In genomic region chr6:110337481-110337880, GRCh38 we compare ENCODE assay signal across 17 cellular contexts. TPM values are rescaled to one million over a fixed set of nuclear protein-coding genes. Genes with fewer than 3 reads are reported as not detected.
A peak's percentile ranks its signal among the peaks of the same experiment; 100 is the strongest.
DNase-seq lines count a peak whose midpoint lies in the region; ATAC-seq and TF ChIP-seq lines count a peak whose summit lies in the region.
"Had no signal": no experiment of that assay in that cellular context is flagged by ENCODE, and none has a peak within 500 bp of the region (broad histone marks: within the 10 kb centered on the region; RNA-seq: fewer than 3 reads in every experiment).

No MANE protein-coding gene starts in this region.

- ATAC-seq in GM21360 (IDR thresholded peaks at IDR 0.05; ENCODE audit: unreplicated experiment) = no peak
- ATAC-seq: Right ventricle myocardium inferior had no signal

- no peak overlapping the region for H3K4me3 ChIP-seq in fibroblast of villous mesenchyme (ENCODE audit: low read depth, low read length)
- H3K4me3 ChIP-seq: HAP-1, SK-N-MC had no signal

- DNase-seq in GM03348 (ENCODE audit: low spot score) = peak; percentile 62
- peak; percentile 36 for DNase-seq in fibroblast of villous mesenchyme (ENCODE audit: low read depth)
- DNase-seq in DMS153 (lab: John Stamatoyannopoulos, UW) = no peak
- no peak for DNase-seq in effector CD8-positive, alpha-beta T cell (lab: John Stamatoyannopoulos, UW)
- DNase-seq: DMS 273 treated with DMSO at 0.1 percent for 48 hours, GDM1, NCI-H1105, NCI-H1694, NCI-H774 had no signal

- H3K27ac ChIP-seq in cingulate gyrus (ENCODE audit: low read depth, low read length) = peak overlapping the region; percentile 43
- H3K27ac ChIP-seq in temporal lobe (ENCODE audit: low read depth, low read length) = peak overlapping the region; percentile 51
- H3K27ac ChIP-seq: SK-N-MC had no signal

- no peak for TF ChIP-seq CTCF in fibroblast of villous mesenchyme (IDR thresholded peaks at IDR 0.05; ENCODE audit: insufficient read depth, low read depth, low read length)

RNA-seq across cellular contexts. Expression of gene METTL24, which starts 20.7 kb away (rescaled TPM):
- total RNA-seq in fibroblast of villous mesenchyme (0.32 TPM in 1 of 2 replicates, not detected in the other), temporal lobe (0.98 TPM)
- total RNA-seq: NCI-H460, OCI-LY7 had no signal

Comparison
In these comparisons a context has a peak if more than half of its experiments do, and no peak if none do; other contexts are left out.
1. DNase-seq: peak in GM03348 (single experiment) and fibroblast of villous mesenchyme (single experiment); none in DMS153 (single experiment) and effector CD8-positive, alpha-beta T cell (single experiment).